In the genomic region with DNA sequence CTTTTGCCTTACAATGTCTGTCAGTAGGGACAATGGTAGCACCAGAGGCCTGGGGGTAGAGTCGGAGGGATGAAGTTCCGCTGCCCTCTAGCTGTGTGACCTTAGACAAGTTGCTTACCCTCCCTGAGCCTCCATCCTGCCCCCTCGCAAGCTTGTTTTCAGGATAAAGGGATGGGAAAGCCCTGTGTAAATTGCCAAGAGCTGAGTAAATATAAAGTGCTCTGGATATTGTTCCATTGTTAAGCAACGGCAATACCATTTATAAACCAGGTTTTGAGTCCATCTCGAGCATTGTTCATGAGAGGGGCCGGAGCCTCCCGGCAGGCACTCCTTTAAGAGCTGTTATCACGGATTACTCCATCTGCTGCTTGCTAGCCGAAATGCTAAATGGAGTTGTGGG, we compare ENCODE assay signal across 13 cellular contexts.
DNase-seq lines count a peak whose midpoint lies in the region; ATAC-seq and TF ChIP-seq lines count a peak whose summit lies in the region.
"Had no signal": no experiment of that assay in that cellular context is flagged by ENCODE, and none has a peak within 500 bp of the region (broad histone marks: within the 10 kb centered on the region; RNA-seq: fewer than 3 reads in every experiment).

No MANE protein-coding gene starts in this region.

- intact Hi-C loops in heart left ventricle (cut with DNase I) (loop anchor here in 1 of 10 donors (10.0 kb wide), 1 partner anchor 48 kb away; no protein-coding TSS in a partner anchor), Right ventricle myocardium superior (cut with DNase I) (no loop called here), ascending aorta (cut with DNase I) (loop anchor here (5.0 kb wide), 1 partner anchor 35 kb away; no protein-coding TSS in a partner anchor), mucosa of descending colon (cut with DNase I, micrococcal nuclease) (no loop called here), transverse colon (cut with DNase I; ENCODE audit: low total_unique reads) (no loop called here)

- H3K9me3 ChIP-seq in heart left ventricle (no peaks in the 10 kb centered on the region), ascending aorta (no peaks in the 10 kb centered on the region), mucosa of descending colon (no peaks in the 10 kb centered on the region), transverse colon (no peaks in the 10 kb centered on the region), HAP-1 (no peaks in the 10 kb centered on the region)

- H3K4me3 ChIP-seq in heart left ventricle: peak overlapping the region in 2 of 12 donors; percentile 3 to 32
- H3K4me3 ChIP-seq in ascending aorta: peak overlapping the region in 1 of 2 donors; percentile 36
- no peak overlapping the region for H3K4me3 ChIP-seq in mucosa of descending colon
- no peak overlapping the region for H3K4me3 ChIP-seq in transverse colon
- H3K4me3 ChIP-seq in HAP-1: no peak overlapping the region
- H3K4me3 ChIP-seq: skin epidermis had no signal

- H3K27me3 ChIP-seq in heart left ventricle (no peaks in the 10 kb centered on the region), ascending aorta (no peaks in the 10 kb centered on the region), transverse colon (no peaks in the 10 kb centered on the region), HAP-1 (ENCODE audit: low read depth) (peaks cover 4% of the 10 kb centered on the region; the same call in 1 of the 2 replicates)

- TF ChIP-seq EP300 in transverse colon (IDR thresholded peaks at IDR 0.05; ENCODE audit: low read depth): no peak

- ATAC-seq in heart left ventricle (no peak), Right ventricle myocardium superior (ENCODE audit: poor library complexity) (no peak), mucosa of descending colon (peak; percentile 14), HG03196 (IDR thresholded peaks at IDR 0.05; ENCODE audit: unreplicated experiment) (no peak)

- H3K36me3 ChIP-seq in heart left ventricle (peaks cover 0 to 13% (median 0%) of the 10 kb centered on the region in 9 donors), ascending aorta (peaks cover 6 to 19% of the 10 kb centered on the region in 2 donors), mucosa of descending colon (ENCODE audit: low read depth) (no peaks in the 10 kb centered on the region), transverse colon (no peaks in the 10 kb centered on the region), HAP-1 (replicated peaks) (no peaks in the 10 kb centered on the region)

- in situ Hi-C loops in transverse colon (cut with MboI; ENCODE audit: low pct_ligation_motif_present in 1 of 4, low pct_unique_long_range_greater_than_20kb in 1 of 4, low sequenced_read_pairs in 3 of 4): no loop called here
- in situ Hi-C loops in HAP-1 (cut with MboI; ENCODE audit: low sequenced_read_pairs): no loop called here

- no peak for TF ChIP-seq POLR2A in heart left ventricle (IDR thresholded peaks at IDR 0.05)
- TF ChIP-seq POLR2A in transverse colon (IDR thresholded peaks at IDR 0.05): no peak

- H3K4me1 ChIP-seq in heart left ventricle: peaks cover 65 to 100% (median 98%) of the 10 kb centered on the region in 12 donors
- H3K4me1 ChIP-seq in ascending aorta: peaks cover 73 to 94% of the 10 kb centered on the region in 2 donors
- peaks cover 55% of the 10 kb centered on the region for H3K4me1 ChIP-seq in mucosa of descending colon (ENCODE audit: low read depth)
- H3K4me1 ChIP-seq in transverse colon: peaks cover 53 to 100% (median 93%) of the 10 kb centered on the region in 4 donors
- H3K4me1 ChIP-seq in HAP-1: no peaks in the 10 kb centered on the region

- TF ChIP-seq CTCF in heart left ventricle (IDR thresholded peaks at IDR 0.05) (no peak), ascending aorta (IDR thresholded peaks at IDR 0.05) (no peak), mucosa of descending colon (IDR thresholded peaks at IDR 0.05) (no peak), transverse colon (IDR thresholded peaks at IDR 0.05) (no peak)

- DNase-seq in heart left ventricle (no peak), Right ventricle myocardium superior (no peak), ascending aorta (ENCODE audit: low spot score in 2 of 2) (no peak), mucosa of descending colon (no peak), transverse colon (peak; percentile 8), HAP-1 (ENCODE audit: low spot score in 2 of 2) (no peak), NCI-H446 treated with DMSO at 0.1 percent for 48 hours (lab: John Stamatoyannopoulos, UW) (no peak)
- DNase-seq: activated CD4-positive, alpha-beta T cell treated with anti-CD3 and anti-CD28 coated beads, Interleukin-2, amount 10 ng/mL, durations not matched to agents 24 days and 14 days; DND-41; NCI-H1930 had no signal

- WGBS in heart left ventricle, 4 donors: 56 to 83% (median 61%) methylated on average over 9 of the region's 9 CpGs
- 60 to 82% methylated on average over 3 to 9 of the region's 9 CpGs for WGBS in transverse colon (ENCODE audit: low coverage in 1 of 2), 2 donors

- H3K27ac ChIP-seq in heart left ventricle (peak overlapping the region in 10 of 12 donors; percentile 41 to 86 (median 65)), ascending aorta (peak overlapping the region; percentile 92 to 99), transverse colon (peak overlapping the region; percentile 59 to 96 (median 76))
- H3K27ac ChIP-seq: epithelial cell of prostate had no signal
